Comparison of ENCODE assay signal across 8 cellular contexts in genomic region chr10:12042409-12042796, GRCh38. TPM values are rescaled to one million over a fixed set of nuclear protein-coding genes. Genes with fewer than 3 reads are reported as not detected.
DNase-seq lines count a peak whose midpoint lies in the region; ATAC-seq and TF ChIP-seq lines count a peak whose summit lies in the region.

No MANE protein-coding gene starts in this region.

- H3K4me1 Mint-ChIP-seq in T-helper 1 cell treated with Interleukin-12 subunit alpha and Interleukin-12 subunit beta and Interleukin-4 antibody, amounts not matched to agents 30 μg/mL and 1 μg/mL, for 36 hours (ENCODE audit: low read depth): peaks cover 32% of the 10 kb centered on the region

- H3K4me2 ChIP-seq in mammary epithelial cell (ENCODE audit: insufficient read depth, low read depth, low read length): peak overlapping the region; percentile 86

- no peaks in the 10 kb centered on the region for H4K20me1 ChIP-seq in mammary epithelial cell (ENCODE audit: insufficient read depth, low read length)

- H3K4me3 Mint-ChIP-seq in T-helper 1 cell treated with Interleukin-12 subunit alpha and Interleukin-12 subunit beta and Interleukin-4 antibody, amounts not matched to agents 30 μg/mL and 1 μg/mL, for 36 hours: peak overlapping the region; percentile 100

- BruUV-seq in mammary epithelial cell (replicated peaks; lab: Mats Ljungman, UMichigan): no TSS peak

- no peak for TF ChIP-seq CTCF in GM13976 (IDR thresholded peaks at IDR 0.05; ENCODE audit: borderline replicate concordance, control extremely low read depth, extremely low read depth, insufficient read depth, missing control alignments)
- TF ChIP-seq CTCF in mammary epithelial cell (conservative IDR thresholded peaks at IDR 0.05 in 1 of 2, IDR thresholded peaks at IDR 0.05 in 1 of 2; ENCODE audit: extremely low read depth in 1 of 2, insufficient read depth in 1 of 2, low read depth in 1 of 2, low read length in 2 of 2): no peak
- TF ChIP-seq CTCF in liver (IDR thresholded peaks at IDR 0.05; ENCODE audit: low read depth, low read length, missing input control): no peak

- TF ChIP-seq RAD21 in liver (IDR thresholded peaks at IDR 0.05): no peak

- H3K4me3 ChIP-seq in mammary epithelial cell (replicated peaks in 1 of 3; ENCODE audit: insufficient read depth in 1 of 3, low read depth in 2 of 3, low read length in 3 of 3): peak overlapping the region; percentile 90 to 96 (median 92)
- H3K4me3 ChIP-seq in liver (ENCODE audit: low read depth in 1 of 3, low read length in 3 of 3): peak overlapping the region; percentile 92 to 96 (median 95)

- H3K9ac ChIP-seq in mammary epithelial cell (ENCODE audit: insufficient read depth, low read length): peak overlapping the region; percentile 86
- H3K9ac ChIP-seq in liver (ENCODE audit: low read depth in 1 of 2, low read length in 2 of 2): peak overlapping the region; percentile 55 to 63

- H3K9me3 Mint-ChIP-seq in T-helper 1 cell treated with Interleukin-12 subunit alpha and Interleukin-12 subunit beta and Interleukin-4 antibody, amounts not matched to agents 30 μg/mL and 1 μg/mL, for 36 hours: no peaks in the 10 kb centered on the region

- H3K27ac ChIP-seq in mammary epithelial cell (ENCODE audit: insufficient read depth, low read depth, low read length) (peak overlapping the region; percentile 98), liver (ENCODE audit: low read depth in 1 of 2, low read length in 2 of 2) (peak overlapping the region; percentile 99 to 100)

- peaks cover 52% of the 10 kb centered on the region for H3K79me2 ChIP-seq in mammary epithelial cell (ENCODE audit: insufficient read depth, low read length)

- ATAC-seq in HG02884 (IDR thresholded peaks at IDR 0.05; ENCODE audit: unreplicated experiment) (peak; percentile 0), GM18861 (IDR thresholded peaks at IDR 0.05; ENCODE audit: unreplicated experiment) (no peak)

- in situ Hi-C loops in GM13976 (cut with MboI; ENCODE audit: low sequenced_read_pairs, unreplicated experiment) (no loop called here), mammary epithelial cell (cut with MboI; ENCODE audit: low sequenced_read_pairs in 2 of 2) (no loop called here)

- peak overlapping the region; percentile 100 for H3K27ac Mint-ChIP-seq in T-helper 1 cell treated with Interleukin-12 subunit alpha and Interleukin-12 subunit beta and Interleukin-4 antibody, amounts not matched to agents 30 μg/mL and 1 μg/mL, for 36 hours

- peaks cover 16% of the 10 kb centered on the region for H3K4me1 ChIP-seq in mammary epithelial cell (ENCODE audit: insufficient read depth, low read length)
- H3K4me1 ChIP-seq in liver (ENCODE audit: control insufficient read depth in 4 of 4, insufficient read depth in 4 of 4, low read length in 3 of 4): peaks cover 6 to 29% (median 17%) of the 10 kb centered on the region in 4 donors

- dilution Hi-C loops in mammary epithelial cell (cut with HindIII; ENCODE audit: low sequenced_read_pairs): no loop called here

- H3K27me3 Mint-ChIP-seq in T-helper 1 cell treated with Interleukin-12 subunit alpha and Interleukin-12 subunit beta and Interleukin-4 antibody, amounts not matched to agents 30 μg/mL and 1 μg/mL, for 36 hours (ENCODE audit: low read depth): no peaks in the 10 kb centered on the region

- no peaks in the 10 kb centered on the region for H3K9me3 ChIP-seq in mammary epithelial cell (replicated peaks; ENCODE audit: insufficient read depth, low read length)
- no peaks in the 10 kb centered on the region for H3K9me3 ChIP-seq in liver (ENCODE audit: control insufficient read depth in 4 of 4, low read length in 3 of 4)

- H3K27me3 ChIP-seq in mammary epithelial cell (ENCODE audit: insufficient read depth, low read length) (no peaks in the 10 kb centered on the region), liver (ENCODE audit: control insufficient read depth in 4 of 4, insufficient read depth in 4 of 4, low read length in 3 of 4) (no peaks in the 10 kb centered on the region)

- H3K36me3 Mint-ChIP-seq in T-helper 1 cell treated with Interleukin-12 subunit alpha and Interleukin-12 subunit beta and Interleukin-4 antibody, amounts not matched to agents 30 μg/mL and 1 μg/mL, for 36 hours (ENCODE audit: low read depth): peaks cover 14% of the 10 kb centered on the region

- CTCF ChIA-PET in mammary epithelial cell (lab: Charles Lee; ENCODE audit: low non-redundant PET): no interaction called here

- H2AFZ ChIP-seq in mammary epithelial cell (ENCODE audit: low read depth, low read length): peak overlapping the region; percentile 91

- intact Hi-C loops in mammary epithelial cell (cut with micrococcal nuclease): no loop called here

- no peaks in the 10 kb centered on the region for H3K36me3 ChIP-seq in mammary epithelial cell (ENCODE audit: insufficient read depth, low read length)
- no peaks in the 10 kb centered on the region for H3K36me3 ChIP-seq in liver (ENCODE audit: control insufficient read depth in 4 of 4, insufficient read depth in 3 of 4, low read depth in 1 of 4, low read length in 3 of 4)

- WGBS in mammary epithelial cell (ENCODE audit: low coverage, missing lambda C conversion rate): no CpG with 5 or more reads among the region's 31 CpGs
- 1% methylated on average over 31 of the region's 31 CpGs for WGBS in liver

- peak; percentile 67 for DNase-seq in GM13976 (ENCODE audit: low spot score)
- DNase-seq in mammary epithelial cell: no peak
- DNase-seq in stimulated activated CD8-positive, alpha-beta memory T cell treated with anti-CD3 and anti-CD28 coated beads, Interleukin-12 subunit alpha, Interleukin-12 subunit beta, amount 100 ng/mL, for 24 hours (ENCODE audit: extremely low read depth): peak; percentile 19
- no peak for DNase-seq in cerebellar nuclear complex (lab: John Stamatoyannopoulos, UW)

TF ChIP-seq in liver, 16 proteins besides CTCF, POLR2A, EP300 and RAD21:
- no peak for TF ChIP-seq ATF3 (IDR thresholded peaks at IDR 0.05)
- TF ChIP-seq NR2F2 (IDR thresholded peaks at IDR 0.05): no peak
- no peak for TF ChIP-seq HNF4G (IDR thresholded peaks at IDR 0.05)
- no peak for TF ChIP-seq GABPA (IDR thresholded peaks at IDR 0.05 in 1 of 2, conservative IDR thresholded peaks at IDR 0.05 in 1 of 2)
- TF ChIP-seq FOXA2 (IDR thresholded peaks at IDR 0.05): no peak

RNA-seq across cellular contexts. Expression of gene UPF2, which starts 0.2 kb away (rescaled TPM):
- 10 to 100 TPM; 12.0 to 23.7 TPM for total RNA-seq in mammary epithelial cell
- polyA plus RNA-seq in mammary epithelial cell: 10.4 TPM
- polyA minus RNA-seq in mammary epithelial cell: 6.9 TPM
- total RNA-seq in liver: 10 to 100 TPM; 16.4 to 19.6 TPM
- polyA plus RNA-seq in liver: 10 to 100 TPM in 1 of 2 donors, 1 to 10 TPM in 1; 6.6 to 16.3 TPM

RNA-seq across cellular contexts. Expression of gene DHTKD1, which starts 26.4 kb away (rescaled TPM):
- total RNA-seq in mammary epithelial cell: 10 to 100 TPM; 19.9 to 20.8 TPM
- polyA plus RNA-seq in mammary epithelial cell: 27.7 TPM
- 24.4 TPM for polyA minus RNA-seq in mammary epithelial cell
- total RNA-seq in liver: 100 to 1,000 TPM in 1 of 2 donors, 10 to 100 TPM in 1; 26.2 to 119 TPM
- 10 to 100 TPM; 41.1 to 45.0 TPM for polyA plus RNA-seq in liver

Comparison
In these comparisons a context has a peak if more than half of its experiments do, and no peak if none do; other contexts are left out.
1. DNase-seq: peak in GM13976 (single experiment) and stimulated activated CD8-positive, alpha-beta memory T cell treated with anti-CD3 and anti-CD28 coated beads, Interleukin-12 subunit alpha, Interleukin-12 subunit beta, amount 100 ng/mL, for 24 hours (single experiment); none in mammary epithelial cell (single experiment) and cerebellar nuclear complex (0 of 2).